Comparison of ENCODE assay signal across 28 cellular contexts in the genomic region with DNA sequence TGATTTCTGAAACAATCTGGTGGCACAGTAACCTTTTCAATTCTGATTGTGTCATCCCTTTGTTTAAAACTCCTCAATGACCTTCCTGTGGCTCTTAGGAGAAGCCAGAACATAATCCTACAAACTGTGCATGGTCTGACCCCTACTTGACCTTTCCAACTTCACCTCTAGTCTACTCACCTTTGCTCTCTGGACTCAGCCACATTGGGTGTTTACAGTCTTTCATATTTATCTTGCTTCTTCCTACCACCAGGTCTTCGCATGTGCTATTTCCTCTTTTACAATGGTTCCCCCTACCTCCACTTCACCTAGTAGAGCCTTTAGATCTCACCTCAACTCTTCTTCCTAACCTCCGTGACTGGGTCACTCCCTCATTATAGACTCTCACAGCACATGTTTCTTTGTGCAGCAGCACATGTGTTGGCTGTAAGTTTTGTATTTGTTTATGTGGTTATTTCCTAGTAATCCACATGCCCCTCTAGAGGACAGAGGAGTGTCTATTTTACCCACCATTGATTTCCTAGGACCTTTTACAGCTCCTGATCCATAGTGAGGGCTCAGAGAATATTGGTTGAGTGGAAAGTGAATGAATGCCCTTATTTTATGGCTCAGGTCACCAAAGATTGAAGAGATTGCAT.
"Had no signal": no experiment of that assay in that cellular context is flagged by ENCODE, and none has a peak within 500 bp of the region (broad histone marks: within the 10 kb centered on the region; RNA-seq: fewer than 3 reads in every experiment).

No MANE protein-coding gene starts in this region.

- H3K4me1 ChIP-seq: lower lobe of right lung, pancreas, prostate gland, sigmoid colon, spleen, tibial nerve, upper lobe of left lung, vagina had no signal

- H3K27me3 ChIP-seq: pancreas, sigmoid colon, spleen, tibial nerve, upper lobe of left lung, vagina had no signal

- DNase-seq: hippocampal formation; immature natural killer cell; islet precursor cell; left ventricle myocardium superior; lower lobe of right lung; mammary epithelial cell; mesenchymal stem cell; naive thymus-derived CD8-positive, alpha-beta T cell; nucleus accumbens; pancreas; posterior cingulate gyrus; retina; right cardiac atrium; sigmoid colon; small intestine; spleen; stimulated activated CD4-positive, alpha-beta T cell treated with anti-CD3 and anti-CD28 coated beads, Interleukin-1b, Interleukin-23, amount 100 ng/mL, for 48 hours; stimulated activated CD4-positive, alpha-beta T cell treated with anti-CD3 and anti-CD28 coated beads, Interleukin-2, amount 100 ng/mL, for 48 hours; stimulated activated CD4-positive, alpha-beta T cell treated with anti-CD3 and anti-CD28 coated beads, Interleukin-4, amount 100 ng/mL, for 4 hours; stimulated activated CD8-positive, alpha-beta memory T cell treated with anti-CD3 and anti-CD28 coated beads, Interleukin-4, amount 100 ng/mL, for 48 hours; stimulated activated naive CD4-positive, alpha-beta T cell treated with Interleukin-2 at 50 U/mL for 16 hours; stimulated activated naive CD8-positive, alpha-beta T cell treated with anti-CD3 and anti-CD28 coated beads, Interleukin-15, amount 100 ng/mL, for 72 hours; substantia nigra; upper lobe of left lung had no signal

- H3K27ac ChIP-seq: lower lobe of right lung, pancreas, prostate gland, sigmoid colon, spleen, tibial nerve, upper lobe of left lung, vagina had no signal

- ATAC-seq: left ventricle myocardium superior; lower lobe of right lung; naive thymus-derived CD8-positive, alpha-beta T cell; pancreas; right cardiac atrium; stimulated activated memory B cell treated with anti-CD40 and anti-IgM and Interleukin-4, amounts not matched to agents 10 μg/mL and 1 μg/mL and 100 μg/mL, for 72 hours; stimulated activated naive CD8-positive, alpha-beta T cell treated with anti-CD3 and anti-CD28 coated beads, Interleukin-15, amount 100 ng/mL, for 72 hours had no signal

- H3K4me3 ChIP-seq: lower lobe of right lung, pancreas, prostate gland, sigmoid colon, spleen, tibial nerve, upper lobe of left lung, vagina had no signal

- H3K36me3 ChIP-seq: lower lobe of right lung, pancreas, prostate gland, sigmoid colon, spleen, tibial nerve, upper lobe of left lung, vagina had no signal

- H3K9me3 ChIP-seq: lower lobe of right lung, pancreas, prostate gland, sigmoid colon, tibial nerve, upper lobe of left lung, vagina had no signal
